ENCODE assay signal across 9 cellular contexts in genomic region chr1:101377436-101377835, GRCh38.
"Had no signal": no experiment of that assay in that cellular context is flagged by ENCODE, and none has a peak within 500 bp of the region (broad histone marks: within the 10 kb centered on the region; RNA-seq: fewer than 3 reads in every experiment).

No MANE protein-coding gene starts in this region.

- H3K9ac ChIP-seq: GM23248, KMS-11 had no signal

- H2AFZ ChIP-seq: GM23248 had no signal

- FAIRE-seq: H1, H54, HepG2 had no signal

- H3K4me2 ChIP-seq: KMS-11 had no signal

- H3K4me3 ChIP-seq: GM23248 had no signal

- DNase-seq: GM23248, H9, HCEC 1CT, Kasumi-1, KBM-7 had no signal

- ATAC-seq: HepG2 had no signal

- H3K27ac ChIP-seq: GM23248, KMS-11 had no signal
